ENCODE assay signal across 19 cellular contexts in genomic region chr2:150983498-150983897, GRCh38.
DNase-seq lines count a peak whose midpoint lies in the region; ATAC-seq and TF ChIP-seq lines count a peak whose summit lies in the region.
"Had no signal": no experiment of that assay in that cellular context is flagged by ENCODE, and none has a peak within 500 bp of the region (broad histone marks: within the 10 kb centered on the region; RNA-seq: fewer than 3 reads in every experiment).

No MANE protein-coding gene starts in this region.

- intact Hi-C loops in ovary (cut with DNase I) = no loop called here

- H4K20me1 ChIP-seq in MM.1S (ENCODE audit: insufficient read depth, low read length) = no peaks in the 10 kb centered on the region

- H3K27ac ChIP-seq in MM.1S (ENCODE audit: low read length) = no peak overlapping the region
- no peak overlapping the region for H3K27ac ChIP-seq in ovary
- H3K27ac ChIP-seq: 22Rv1, Peyer's patch had no signal

- peak; percentile 28 for DNase-seq in DMS 273 (lab: John Stamatoyannopoulos, UW; ENCODE audit: unreplicated experiment)
- no peak for DNase-seq in DMS 273 treated with DMSO at 0.1 percent for 48 hours (lab: John Stamatoyannopoulos, UW)
- peak; percentile 25 for DNase-seq in MM.1S
- peak; percentile 34 for DNase-seq in myocyte (ENCODE audit: low read depth)
- DNase-seq in NCI-H146 treated with DMSO at 0.1 percent for 48 hours (lab: John Stamatoyannopoulos, UW; ENCODE audit: unreplicated experiment) = no peak
- DNase-seq in ovary = no peak
- no peak for DNase-seq in D341Med (ENCODE audit: low spot score)
- DNase-seq: BE2C; Calu3; CD4-positive, alpha-beta T cell; DMS79 treated with DMSO at 0.1 percent for 48 hours; GOT3; Karpas-422; NCI-H1930; Peyer's patch had no signal

- ATAC-seq in esophagus mucosa = peak; percentile 38
- ATAC-seq: GM12878, Right ventricle myocardium inferior had no signal

- no peak overlapping the region for H3K4me2 ChIP-seq in MM.1S (ENCODE audit: low read depth, low read length)

- no peaks in the 10 kb centered on the region for H3K27me3 ChIP-seq in MM.1S (replicated peaks; ENCODE audit: insufficient read depth, low read length)
- H3K27me3 ChIP-seq in ovary = no peaks in the 10 kb centered on the region
- H3K27me3 ChIP-seq: BE2C, Peyer's patch had no signal

- H2AFZ ChIP-seq in MM.1S (ENCODE audit: low read length) = no peak overlapping the region

- no peaks in the 10 kb centered on the region for H3K79me2 ChIP-seq in MM.1S (ENCODE audit: low read length)

- H3K9me2 ChIP-seq in MM.1S (replicated peaks; ENCODE audit: insufficient read depth, low read length) = no peaks in the 10 kb centered on the region

- 73 to 93% (median 87%) methylated on average over 1 of the region's 1 CpG for WGBS in ovary, 3 donors

- TF ChIP-seq EP300 in ovary (IDR thresholded peaks at IDR 0.05) = no peak

- no peak for TF ChIP-seq POLR2A in ovary (IDR thresholded peaks at IDR 0.05)

- no peaks in the 10 kb centered on the region for H3F3A ChIP-seq in MM.1S (ENCODE audit: insufficient read depth, low read length)

- no peaks in the 10 kb centered on the region for H3K9me3 ChIP-seq in MM.1S (replicated peaks; ENCODE audit: insufficient read depth, low read length)
- H3K9me3 ChIP-seq in ovary = no peaks in the 10 kb centered on the region
- H3K9me3 ChIP-seq: BE2C, Peyer's patch had no signal

- H3K4me3 ChIP-seq in MM.1S (ENCODE audit: low read length) (no peak overlapping the region), ovary (no peak overlapping the region)
- H3K4me3 ChIP-seq: GM12878, Peyer's patch had no signal

- H3K36me3 ChIP-seq in MM.1S (replicated peaks; ENCODE audit: insufficient read depth, low read length) (no peaks in the 10 kb centered on the region), ovary (no peaks in the 10 kb centered on the region)
- H3K36me3 ChIP-seq: BE2C, Peyer's patch had no signal

- H3K4me1 ChIP-seq in MM.1S (ENCODE audit: low read length) (peaks cover 11% of the 10 kb centered on the region), ovary (ENCODE audit: insufficient read depth) (no peaks in the 10 kb centered on the region)
- H3K4me1 ChIP-seq: Peyer's patch had no signal

- TF ChIP-seq CTCF in MM.1S (IDR thresholded peaks at IDR 0.05; ENCODE audit: low read length) (no peak), ovary (IDR thresholded peaks at IDR 0.05) (no peak)

- no peak overlapping the region for H3K9ac ChIP-seq in MM.1S (ENCODE audit: low read length)

Comparison
In these comparisons a context has a peak if more than half of its experiments do, and no peak if none do; other contexts are left out.
1. DNase-seq: peak in DMS 273 (single experiment), MM.1S (single experiment) and myocyte (single experiment); none in DMS 273 treated with DMSO at 0.1 percent for 48 hours (single experiment), NCI-H146 treated with DMSO at 0.1 percent for 48 hours (single experiment), ovary (0 of 5) and D341Med (single experiment).